ENCODE assay signal across 8 cellular contexts in the genomic region with DNA sequence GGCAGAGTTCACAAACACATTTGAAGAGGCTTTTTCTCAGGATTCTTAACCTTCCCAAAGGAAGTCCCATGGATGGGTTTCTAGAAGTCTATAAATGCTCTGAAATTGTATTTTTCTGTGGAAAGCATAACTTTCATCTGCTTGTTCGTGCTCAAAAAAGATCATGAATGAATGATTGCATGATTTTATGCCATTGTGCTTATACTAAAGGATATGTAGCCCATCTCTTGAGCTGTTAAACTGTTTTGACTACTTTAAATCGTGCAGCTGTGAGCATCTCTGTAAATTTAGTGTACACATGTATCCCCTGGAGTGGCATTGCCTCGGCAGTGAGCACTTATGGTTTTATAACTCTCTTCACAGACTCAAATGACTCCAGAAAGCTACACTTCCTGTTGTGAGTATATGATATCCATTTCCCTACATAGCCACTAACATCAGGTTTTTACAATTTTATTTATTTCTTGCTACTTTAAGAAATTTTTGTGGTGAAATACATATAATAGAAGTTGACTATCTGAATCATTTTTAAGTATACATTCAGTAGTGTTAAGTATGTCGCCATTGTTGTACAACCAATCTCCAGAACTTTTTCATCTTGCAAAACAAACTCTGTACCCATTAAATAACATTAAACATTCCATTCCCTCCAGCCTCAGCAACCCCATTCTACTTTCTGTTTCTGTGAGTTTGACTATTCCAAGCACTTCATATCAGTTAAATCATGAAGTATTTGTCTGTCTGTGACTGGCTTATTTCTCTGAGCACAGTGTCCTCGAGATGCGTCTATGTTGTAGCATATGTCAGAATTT. TPM values are rescaled to one million over a fixed set of nuclear protein-coding genes. Genes with fewer than 3 reads are reported as not detected.
DNase-seq lines count a peak whose midpoint lies in the region; FAIRE-seq and TF ChIP-seq lines count a peak whose summit lies in the region.

No MANE protein-coding gene starts in this region.

- no peaks in the 10 kb centered on the region for H3K27me3 Mint-ChIP-seq in astrocyte (ENCODE audit: low read depth, unreplicated experiment)

- peak overlapping the region; percentile 96 for H3K9ac ChIP-seq in astrocyte (ENCODE audit: low read length)

- no peaks in the 10 kb centered on the region for H3K9me3 ChIP-seq in HEK293 (ENCODE audit: control insufficient read depth, insufficient read depth, low read depth, low read length)
- no peaks in the 10 kb centered on the region for H3K9me3 ChIP-seq in astrocyte (ENCODE audit: insufficient read depth, low read depth, low read length)

- no peaks in the 10 kb centered on the region for H3K9me3 Mint-ChIP-seq in astrocyte (ENCODE audit: unreplicated experiment)

- H3K79me2 ChIP-seq in astrocyte (ENCODE audit: insufficient read depth, low read length), result peaks cover 99% of the 10 kb centered on the region

- H3K4me1 ChIP-seq in HEK293 (ENCODE audit: control insufficient read depth, insufficient read depth, low read length), result no peaks in the 10 kb centered on the region
- peaks cover 43% of the 10 kb centered on the region for H3K4me1 ChIP-seq in astrocyte (ENCODE audit: insufficient read depth, low read length)

- peak overlapping the region; percentile 68 for H3K4me3 ChIP-seq in HEK293 (ENCODE audit: low read depth, low read length)
- H3K4me3 ChIP-seq in astrocyte (ENCODE audit: insufficient read depth, low read depth, low read length), result peak overlapping the region; percentile 95

- H3K27me3 ChIP-seq in astrocyte (ENCODE audit: insufficient read depth, low read length), result no peaks in the 10 kb centered on the region

- no peaks in the 10 kb centered on the region for H3K36me3 Mint-ChIP-seq in astrocyte (ENCODE audit: low read depth, unreplicated experiment)

- CTCF ChIA-PET in HEK293 (lab: Yijun Ruan, JAX), result interaction anchor here (1.3 kb wide), 1 partner anchor 15 kb away, joined by 7 read pairs; no protein-coding TSS in a partner anchor

- peak overlapping the region; percentile 92 for H3K4me3 Mint-ChIP-seq in astrocyte (ENCODE audit: unreplicated experiment)

- peak overlapping the region; percentile 100 for H3K27ac ChIP-seq in 22Rv1
- H3K27ac ChIP-seq in HEK293 (ENCODE audit: extremely low read depth, low read depth, low read length), result peak overlapping the region; percentile 55
- peak overlapping the region; percentile 65 for H3K27ac ChIP-seq in astrocyte (ENCODE audit: low read depth, low read length)

- TF ChIP-seq CTCF in 22Rv1 (IDR thresholded peaks at IDR 0.05) (no peak), HEK293 (tag by site-specific recombination; IDR thresholded peaks at IDR 0.05) (no peak), astrocyte (IDR thresholded peaks at IDR 0.05; ENCODE audit: insufficient read depth, low read depth, low read length) (no peak)

- FAIRE-seq in astrocyte (lab: Jason Lieb, UNC) (no peak), HTR-8/SVneo (lab: Jason Lieb, UNC) (no peak)

- H3K36me3 ChIP-seq in HEK293 (ENCODE audit: control insufficient read depth in 2 of 2, insufficient read depth in 1 of 2, low read length in 2 of 2) (peaks cover 0 to 51% of the 10 kb centered on the region in 2 experiments; a peak in 1 of 3 replicates), astrocyte (ENCODE audit: insufficient read depth, low read length) (peaks cover 33% of the 10 kb centered on the region)

- no peak overlapping the region for H2AFZ ChIP-seq in astrocyte (ENCODE audit: low read depth, low read length)

- POLR2A ChIA-PET in HEK293 (lab: Yijun Ruan, JAX), result interaction anchor here (1.0 to 16.9 kb wide), 9 partner anchors 10 to 69 kb away, joined by 3 to 1129 read pairs (median 4); partner anchors contain the start of genes FRMD8 and MALAT1

- H3K4me1 Mint-ChIP-seq in astrocyte (ENCODE audit: low read depth, unreplicated experiment), result peaks cover 62% of the 10 kb centered on the region

- peak overlapping the region; percentile 86 for H3K27ac Mint-ChIP-seq in astrocyte (ENCODE audit: unreplicated experiment)

- DNase-seq in astrocyte (ENCODE audit: low read depth) (peak; percentile 42), lung microvascular endothelial cell (ENCODE audit: low read depth in 2 of 2) (peak; percentile 53 to 57), DMS153 (lab: John Stamatoyannopoulos, UW) (no peak), SKM-1 treated with dmso at 0.1 percent for 144 hours (lab: John Stamatoyannopoulos, UW; ENCODE audit: unreplicated experiment) (no peak), HTR-8/SVneo (ENCODE audit: insufficient read length, low spot score) (no peak), NCI-H1048 (lab: John Stamatoyannopoulos, UW) (no peak)

- H3K4me2 ChIP-seq in astrocyte (ENCODE audit: low read length), result peak overlapping the region; percentile 94

- peaks cover 100% of the 10 kb centered on the region for H4K20me1 ChIP-seq in astrocyte (ENCODE audit: insufficient read depth, low read length)

TF ChIP-seq in HEK293, 187 proteins besides CTCF, POLR2A, EP300 and RAD21:
- TF ChIP-seq ZNF664 (tag by site-specific recombination; IDR thresholded peaks at IDR 0.05), result 0 out of 2 replicates have a peak, but pooled peaks have one; percentile 10
- TF ChIP-seq, protein P1, sequence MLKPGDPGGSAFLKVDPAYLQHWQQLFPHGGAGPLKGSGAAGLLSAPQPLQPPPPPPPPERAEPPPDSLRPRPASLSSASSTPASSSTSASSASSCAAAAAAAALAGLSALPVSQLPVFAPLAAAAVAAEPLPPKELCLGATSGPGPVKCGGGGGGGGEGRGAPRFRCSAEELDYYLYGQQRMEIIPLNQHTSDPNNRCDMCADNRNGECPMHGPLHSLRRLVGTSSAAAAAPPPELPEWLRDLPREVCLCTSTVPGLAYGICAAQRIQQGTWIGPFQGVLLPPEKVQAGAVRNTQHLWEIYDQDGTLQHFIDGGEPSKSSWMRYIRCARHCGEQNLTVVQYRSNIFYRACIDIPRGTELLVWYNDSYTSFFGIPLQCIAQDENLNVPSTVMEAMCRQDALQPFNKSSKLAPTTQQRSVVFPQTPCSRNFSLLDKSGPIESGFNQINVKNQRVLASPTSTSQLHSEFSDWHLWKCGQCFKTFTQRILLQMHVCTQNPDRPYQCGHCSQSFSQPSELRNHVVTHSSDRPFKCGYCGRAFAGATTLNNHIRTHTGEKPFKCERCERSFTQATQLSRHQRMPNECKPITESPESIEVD (tag by site-specific recombination; IDR thresholded peaks at IDR 0.05), result peak; percentile 69
- TF ChIP-seq ZNF571 (tag by site-specific recombination; IDR thresholded peaks at IDR 0.05), result no peak
- TF ChIP-seq ZNF341 (tag by site-specific recombination; IDR thresholded peaks at IDR 0.05; ENCODE audit: low read depth), result no peak

RNA-seq across cellular contexts. Expression of gene NEAT1, which starts 8.0 kb away (rescaled TPM):
- total RNA-seq in astrocyte (202 and 317 TPM in 2 replicates), lung microvascular endothelial cell (26.4 and 94.2 TPM in 2 replicates)

RNA-seq across cellular contexts. Expression of gene FRMD8, which starts 44.2 kb away (rescaled TPM):
- total RNA-seq in astrocyte, result 61.2 and 76.3 TPM in 2 replicates
- total RNA-seq in lung microvascular endothelial cell, result 63.4 and 82.9 TPM in 2 replicates

RNA-seq across cellular contexts. Expression of gene SLC25A45, which starts 48.2 kb away (rescaled TPM):
- total RNA-seq in astrocyte (1.9 and 2.6 TPM in 2 replicates), lung microvascular endothelial cell (1.2 and 1.7 TPM in 2 replicates)

Comparison
In these comparisons a context has a peak if more than half of its experiments do, and no peak if none do; other contexts are left out.
1. DNase-seq: peak in astrocyte (single experiment) and lung microvascular endothelial cell (2 of 2); none in DMS153 (single experiment), SKM-1 treated with dmso at 0.1 percent for 144 hours (single experiment), HTR-8/SVneo (single experiment) and NCI-H1048 (single experiment).
2. Peak in every context shown above with its lines, with median percentiles within 50 percentile points of each other: H3K27ac ChIP-seq.